Comparison of ENCODE assay signal across 17 cellular contexts in the genomic region with DNA sequence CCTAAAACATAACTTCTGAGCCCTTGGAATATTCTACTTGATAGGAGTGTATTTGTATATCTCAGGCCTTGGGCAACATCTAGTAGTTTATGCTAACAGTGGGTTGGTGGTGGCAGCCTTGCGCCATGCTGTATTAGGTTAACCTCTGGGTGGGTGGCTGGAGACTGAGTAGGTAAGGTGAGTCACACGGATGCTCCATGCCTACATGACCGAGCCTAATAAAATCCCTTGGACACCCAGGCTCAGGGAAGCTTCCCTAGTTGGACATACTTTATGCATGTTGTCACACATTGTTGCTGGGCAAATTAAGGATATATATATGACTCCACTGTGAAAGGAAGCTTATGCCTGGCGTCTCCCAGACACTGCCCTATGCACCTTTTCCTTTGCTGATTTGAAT. TPM values are rescaled to one million over a fixed set of nuclear protein-coding genes. Genes with fewer than 3 reads are reported as not detected.
A peak's percentile ranks its signal among the peaks of the same experiment; 100 is the strongest.
DNase-seq lines count a peak whose midpoint lies in the region; ATAC-seq and TF ChIP-seq lines count a peak whose summit lies in the region.
"Had no signal": no experiment of that assay in that cellular context is flagged by ENCODE, and none has a peak within 500 bp of the region (broad histone marks: within the 10 kb centered on the region; RNA-seq: fewer than 3 reads in every experiment).

No MANE protein-coding gene starts in this region.

- H3K27me3 Mint-ChIP-seq in HFFc6 (ENCODE audit: insufficient read depth) = peaks cover 4% of the 10 kb centered on the region

- H3K9me3 ChIP-seq in adipocyte (ENCODE audit: control insufficient read depth, low read length) = no peaks in the 10 kb centered on the region
- H3K9me3 ChIP-seq: BLaER1 treated with 17β-estradiol and CSF1 and Interleukin-3, amounts not matched to agents 10 nM and 100 nM; heart right ventricle; prostate gland; suprapubic skin had no signal

- DNase-seq in ACHN (peak; percentile 97), HFFc6 (peak; percentile 98), adipocyte (ENCODE audit: low read depth) (peak; percentile 78), iris pigment epithelial cell (ENCODE audit: low read depth) (peak; percentile 83), GF-D8 (lab: John Stamatoyannopoulos, UW) (no peak)
- DNase-seq: activated gamma-delta T cell, heart right ventricle, NCI-H1048, NCI-H526 had no signal

- H3K36me3 ChIP-seq in adipocyte (ENCODE audit: control insufficient read depth, insufficient read depth, low read length, severe bottlenecking) = no peaks in the 10 kb centered on the region
- H3K36me3 ChIP-seq: BLaER1 treated with 17β-estradiol and CSF1 and Interleukin-3, amounts not matched to agents 10 nM and 100 nM; heart right ventricle; prostate gland; suprapubic skin had no signal

- H3K36me3 Mint-ChIP-seq in HFFc6 (ENCODE audit: low read depth) = no peaks in the 10 kb centered on the region; the same call in 1 of the 2 replicates

- peak overlapping the region; percentile 41 for H3K4me3 Mint-ChIP-seq in HFFc6

- no peaks in the 10 kb centered on the region for H3K27me3 ChIP-seq in adipocyte (replicated peaks; ENCODE audit: control insufficient read depth, insufficient read depth, low read length)
- H3K27me3 ChIP-seq: BLaER1 treated with 17β-estradiol and CSF1 and Interleukin-3, amounts not matched to agents 10 nM and 100 nM; heart right ventricle; suprapubic skin had no signal

- in situ Hi-C loops in ACHN (cut with HindIII; ENCODE audit: low pct_ligation_motif_present, low pct_unique_long_range_greater_than_20kb, low sequenced_read_pairs) = no loop called here

- peaks cover 6% of the 10 kb centered on the region for H3K4me1 ChIP-seq in adipocyte (ENCODE audit: control insufficient read depth, insufficient read depth, low read length)
- H3K4me1 ChIP-seq: prostate gland, suprapubic skin had no signal

- no peaks in the 10 kb centered on the region for H3K9me3 Mint-ChIP-seq in HFFc6

- no peak for ATAC-seq in GM19452 (IDR thresholded peaks at IDR 0.05; ENCODE audit: unreplicated experiment)
- no peak for ATAC-seq in HG02884 (IDR thresholded peaks at IDR 0.05; ENCODE audit: unreplicated experiment)
- ATAC-seq in GM21717 (IDR thresholded peaks at IDR 0.05; ENCODE audit: unreplicated experiment) = no peak
- ATAC-seq: activated CD4-positive, CD25-positive, alpha-beta regulatory T cell treated with anti-CD3 and anti-CD28 coated beads, Interleukin-2, amount 50 U/mL, for 24 hours; heart right ventricle had no signal

- peaks cover 29% of the 10 kb centered on the region for H3K4me1 Mint-ChIP-seq in HFFc6 (ENCODE audit: low read depth)

- peak overlapping the region; percentile 84 for H3K27ac Mint-ChIP-seq in HFFc6

- no peak overlapping the region for H3K4me3 ChIP-seq in adipocyte (ENCODE audit: low read length)
- H3K4me3 ChIP-seq: BLaER1 treated with 17β-estradiol and CSF1 and Interleukin-3, amounts not matched to agents 10 nM and 100 nM; coronary artery; heart right ventricle; prostate gland; suprapubic skin had no signal

- H3K9ac ChIP-seq in adipocyte (ENCODE audit: low read length) = no peak overlapping the region
- H3K9ac ChIP-seq: BLaER1 treated with 17β-estradiol and CSF1 and Interleukin-3, amounts not matched to agents 10 nM and 100 nM had no signal

- TF ChIP-seq CTCF in HFFc6 (IDR thresholded peaks at IDR 0.05) = no peak

RNA-seq across cellular contexts. Expression of a gene that starts 6.0 kb away (rescaled TPM):
- total RNA-seq in HFFc6 (2021; fragmentation: NEBNext Ultra II Directional; extraction: Animal tissue kit (Norgen Biotek cat#: 25700)) = 10 to 100 TPM; 29.2 to 39.5 (median 33.2) TPM

RNA-seq across cellular contexts. Expression of a gene that starts 30.2 kb away (rescaled TPM):
- total RNA-seq in HFFc6 (2021; fragmentation: NEBNext Ultra II Directional; extraction: Animal tissue kit (Norgen Biotek cat#: 25700)) = 100 to 1,000 TPM; 367 to 473 (median 416) TPM
